In genomic region chr6:136736281-136736960, GRCh38 we compare ENCODE assay signal across 26 cellular contexts. TPM values are rescaled to one million over a fixed set of nuclear protein-coding genes. Genes with fewer than 3 reads are reported as not detected.
DNase-seq lines count a peak whose midpoint lies in the region; ATAC-seq, FAIRE-seq and TF ChIP-seq lines count a peak whose summit lies in the region.
"Had no signal": no experiment of that assay in that cellular context is flagged by ENCODE, and none has a peak within 500 bp of the region (broad histone marks: within the 10 kb centered on the region; RNA-seq: fewer than 3 reads in every experiment).

No MANE protein-coding gene starts in this region.

- TF ChIP-seq CTCF in left ventricle myocardium inferior (IDR thresholded peaks at IDR 0.05; ENCODE audit: borderline replicate concordance) (no peak), right atrium auricular region (IDR thresholded peaks at IDR 0.05) (no peak), endothelial cell of umbilical vein (IDR thresholded peaks at IDR 0.05; ENCODE audit: extremely low read depth in 1 of 2, insufficient read depth in 1 of 2, low read depth in 1 of 2, low read length in 2 of 2) (no peak), tibial artery (IDR thresholded peaks at IDR 0.05) (no peak)

- H3K4ac ChIP-seq in mesendoderm (ENCODE audit: low read depth, low read length), result no peak overlapping the region

- no peaks in the 10 kb centered on the region for H3K36me3 ChIP-seq in left ventricle myocardium inferior
- no peaks in the 10 kb centered on the region for H3K36me3 ChIP-seq in right atrium auricular region
- H3K36me3 ChIP-seq in endothelial cell of umbilical vein (ENCODE audit: control insufficient read depth in 2 of 2, extremely low read depth in 1 of 2, insufficient read depth in 2 of 2, low read length in 2 of 2), result no peaks in the 10 kb centered on the region
- H3K36me3 ChIP-seq in tibial artery, result no peaks in the 10 kb centered on the region
- no peaks in the 10 kb centered on the region for H3K36me3 ChIP-seq in mesendoderm (ENCODE audit: control insufficient read depth, insufficient read depth, low read length)
- H3K36me3 ChIP-seq: neutrophil, suprapubic skin had no signal

- DNase-seq in left ventricle myocardium inferior (no peak), right atrium auricular region (ENCODE audit: low spot score) (no peak), endothelial cell of umbilical vein (ENCODE audit: low read depth, low spot score) (peak; percentile 33), tibial artery (no peak), mesendoderm (no peak), NCI-H2227 treated with DMSO at 0.1 percent for 48 hours (lab: John Stamatoyannopoulos, UW) (no peak), NCI-H1092 treated with DMSO at 0.1 percent for 48 hours (lab: John Stamatoyannopoulos, UW) (no peak)
- DNase-seq: activated CD4-positive, alpha-beta T cell treated with anti-CD3 and anti-CD28 coated beads for 48 hours; activated CD8-positive, alpha-beta memory T cell treated with anti-CD3 and anti-CD28 coated beads, Interleukin-2, amount 10 ng/mL, durations not matched to agents 7 days and 5 days; activated naive CD4-positive, alpha-beta T cell treated with anti-CD3 and anti-CD28 coated beads, Interleukin-2, amount 50 U/mL, for 16 hours; activated T-cell treated with anti-CD3 and anti-CD28 coated beads, Interleukin-2, amount 50 U/mL, for 72 hours; aorta; central memory CD4-positive, alpha-beta T cell; GDM1; GM23248; left cardiac atrium; mesenchymal stem cell; NCI-H1105 treated with DMSO at 0.1 percent for 48 hours; NCI-H2029 treated with DMSO at 0.1 percent for 48 hours; NCI-H82; retina had no signal

- H3K4me3 ChIP-seq in left ventricle myocardium inferior (no peak overlapping the region), right atrium auricular region (no peak overlapping the region), endothelial cell of umbilical vein (replicated peaks in 1 of 3; ENCODE audit: insufficient read depth in 1 of 3, low read depth in 1 of 3, low read length in 3 of 3) (no peak overlapping the region), tibial artery (no peak overlapping the region), mesendoderm (ENCODE audit: low read length) (no peak overlapping the region)
- H3K4me3 ChIP-seq: GM23248, suprapubic skin had no signal

- TF ChIP-seq POLR2A in endothelial cell of umbilical vein (IDR thresholded peaks at IDR 0.05; ENCODE audit: low read depth, low read length), result no peak

- H2BK5ac ChIP-seq in mesendoderm (ENCODE audit: low read length), result no peak overlapping the region

- WGBS in mesendoderm (ENCODE audit: extremely low coverage, insufficient coverage, low lambda C conversion rate), result no CpG with 5 or more reads among the region's 5 CpGs

- H2AFZ ChIP-seq in endothelial cell of umbilical vein (ENCODE audit: low read depth, low read length), result no peak overlapping the region
- H2AFZ ChIP-seq: GM23248 had no signal

- H2BK120ac ChIP-seq in mesendoderm (ENCODE audit: low read depth, low read length), result no peak overlapping the region

- peak; percentile 73 for ATAC-seq in HG03342 (IDR thresholded peaks at IDR 0.05; ENCODE audit: unreplicated experiment)
- ATAC-seq: activated CD8-positive, alpha-beta memory T cell treated with anti-CD3 and anti-CD28 coated beads, Interleukin-2, amount 10 ng/mL, durations not matched to agents 7 days and 5 days; activated T-cell treated with anti-CD3 and anti-CD28 coated beads, Interleukin-2, amount 50 U/mL, for 72 hours; left cardiac atrium had no signal

- no peak overlapping the region for H3K23ac ChIP-seq in mesendoderm (ENCODE audit: low read length)

- intact Hi-C loops in left ventricle myocardium inferior (cut with micrococcal nuclease), result no loop called here
- intact Hi-C loops in endothelial cell of umbilical vein (cut with micrococcal nuclease), result loop anchor here (2.0 to 5.0 kb wide), 2 partner anchors 20 to 46 kb away; no protein-coding TSS in a partner anchor
- intact Hi-C loops in tibial artery (cut with DNase I; ENCODE audit: low total_unique reads), result loop anchor here (1.0 kb wide), 1 partner anchor 23 kb away; no protein-coding TSS in a partner anchor

- dilution Hi-C loops in endothelial cell of umbilical vein (cut with MboI; ENCODE audit: extremely low pct_ligation_motif_present, low sequenced_read_pairs), result no loop called here

- H4K5ac ChIP-seq in mesendoderm (ENCODE audit: low read length), result no peak overlapping the region

- H3K27ac ChIP-seq in left ventricle myocardium inferior (replicated peaks), result peak overlapping the region; percentile 76
- no peak overlapping the region for H3K27ac ChIP-seq in right atrium auricular region
- H3K27ac ChIP-seq in endothelial cell of umbilical vein (ENCODE audit: insufficient read depth, low read depth, low read length), result no peak overlapping the region
- peak overlapping the region; percentile 55 to 75 for H3K27ac ChIP-seq in tibial artery
- H3K27ac ChIP-seq in mesendoderm (ENCODE audit: low read depth, low read length), result no peak overlapping the region
- H3K27ac ChIP-seq: GM23248, neutrophil, suprapubic skin had no signal

- POLR2A ChIA-PET in endothelial cell of umbilical vein (lab: Charles Lee), result interaction anchor here (0.6 kb wide), 1 partner anchor 41 kb away, joined by 4 read pairs; no protein-coding TSS in a partner anchor

- H4K8ac ChIP-seq in mesendoderm (ENCODE audit: low read depth, low read length), result no peak overlapping the region

- H3K9me1 ChIP-seq in endothelial cell of umbilical vein (replicated peaks; ENCODE audit: control insufficient read depth, extremely low read depth, insufficient read depth, low read length), result no peaks in the 10 kb centered on the region

- H3K9ac ChIP-seq in endothelial cell of umbilical vein (replicated peaks; ENCODE audit: extremely low read depth, insufficient read depth, low read length) (no peak overlapping the region), mesendoderm (ENCODE audit: low read length) (no peak overlapping the region)
- H3K9ac ChIP-seq: GM23248 had no signal

- H3K79me1 ChIP-seq in mesendoderm (ENCODE audit: low read length), result no peaks in the 10 kb centered on the region

- no peak overlapping the region for H2AK5ac ChIP-seq in mesendoderm (ENCODE audit: low read length)

- H4K20me1 ChIP-seq in endothelial cell of umbilical vein (replicated peaks; ENCODE audit: control insufficient read depth, extremely low read depth, insufficient read depth, low read length), result no peaks in the 10 kb centered on the region

- H2BK15ac ChIP-seq in mesendoderm (replicated peaks; ENCODE audit: low read depth), result no peak overlapping the region

- no peak overlapping the region for H3K18ac ChIP-seq in mesendoderm (ENCODE audit: low read length)

- H3K4me2 ChIP-seq in endothelial cell of umbilical vein (ENCODE audit: insufficient read depth, low read length) (no peak overlapping the region), mesendoderm (ENCODE audit: low read length) (no peak overlapping the region)

- no peaks in the 10 kb centered on the region for H3K9me3 ChIP-seq in left ventricle myocardium inferior (replicated peaks)
- H3K9me3 ChIP-seq in right atrium auricular region, result no peaks in the 10 kb centered on the region
- no peaks in the 10 kb centered on the region for H3K9me3 ChIP-seq in endothelial cell of umbilical vein (replicated peaks; ENCODE audit: control insufficient read depth, insufficient read depth, low read length)
- no peaks in the 10 kb centered on the region for H3K9me3 ChIP-seq in tibial artery
- H3K9me3 ChIP-seq: neutrophil, suprapubic skin had no signal

- H3K56ac ChIP-seq in mesendoderm (ENCODE audit: low read length), result no peak overlapping the region

- H3K4me1 ChIP-seq in left ventricle myocardium inferior (peaks cover 64% of the 10 kb centered on the region), right atrium auricular region (peaks cover 0 to 17% of the 10 kb centered on the region in 2 donors), endothelial cell of umbilical vein (ENCODE audit: control insufficient read depth, extremely low read depth, insufficient read depth, low read length) (peaks cover 4% of the 10 kb centered on the region), tibial artery (peaks cover 0 to 71% (median 36%) of the 10 kb centered on the region in 4 donors), mesendoderm (ENCODE audit: control insufficient read depth, low read depth, low read length) (no peaks in the 10 kb centered on the region)

- BruUV-seq in endothelial cell of umbilical vein (replicated peaks; lab: Mats Ljungman, UMichigan), result no TSS peak

- H3K27me3 ChIP-seq in left ventricle myocardium inferior (ENCODE audit: low read depth) (no peaks in the 10 kb centered on the region), right atrium auricular region (no peaks in the 10 kb centered on the region), endothelial cell of umbilical vein (ENCODE audit: control insufficient read depth in 2 of 2, insufficient read depth in 2 of 2, low read length in 2 of 2) (no peaks in the 10 kb centered on the region), tibial artery (no peaks in the 10 kb centered on the region), mesendoderm (ENCODE audit: insufficient read depth, low read length, poor library complexity) (no peaks in the 10 kb centered on the region)
- H3K27me3 ChIP-seq: neutrophil, suprapubic skin had no signal

- FAIRE-seq in endothelial cell of umbilical vein (lab: Jason Lieb, UNC), result peak; percentile 46
- FAIRE-seq: A204.1, urothelium cell line had no signal

- CTCF ChIA-PET in endothelial cell of umbilical vein (lab: Charles Lee), result interaction anchor here (1.2 to 4.7 kb wide), 4 partner anchors 13 to 56 kb away, joined by 3 to 18 read pairs (median 6); partner anchors contain the start of gene MAP3K5

- peaks cover 2% of the 10 kb centered on the region for H3K79me2 ChIP-seq in endothelial cell of umbilical vein (ENCODE audit: control insufficient read depth, insufficient read depth, low read length)
- no peaks in the 10 kb centered on the region for H3K79me2 ChIP-seq in mesendoderm (ENCODE audit: control insufficient read depth, insufficient read depth, low read length)

TF ChIP-seq in endothelial cell of umbilical vein, 7 proteins besides CTCF, POLR2A, EP300 and RAD21 (continues in another document):
- TF ChIP-seq JUN (IDR thresholded peaks at IDR 0.05; ENCODE audit: borderline replicate concordance, insufficient read depth, insufficient read length, low read depth), result no peak
- no peak for TF ChIP-seq POLR2AphosphoS5 (IDR thresholded peaks at IDR 0.05; ENCODE audit: insufficient read depth, low read depth, low read length)

RNA-seq across cellular contexts. Expression of gene MAP3K5, which starts 55.9 kb away (rescaled TPM):
- total RNA-seq in left ventricle myocardium inferior, result 44.1 TPM
- 10 to 100 TPM in 1 of 2 donors, 1 to 10 TPM in 1; 6.7 to 11.9 TPM for total RNA-seq in right atrium auricular region
- total RNA-seq in endothelial cell of umbilical vein, result 5.0 and 7.0 TPM in 2 replicates
- polyA plus RNA-seq in endothelial cell of umbilical vein, result 1.3 and 1.5 TPM in 2 replicates
- polyA plus RNA-seq in endothelial cell of umbilical vein (2011; cell fraction: cytosol; rRNA removed), result 1.9 and 2.1 TPM in 2 replicates
- 3.1 and 3.9 TPM in 2 replicates for polyA plus RNA-seq in endothelial cell of umbilical vein (2011; cell fraction: nucleus; rRNA removed)
- polyA plus RNA-seq in endothelial cell of umbilical vein (2012), result 5.0 and 8.0 TPM in 2 replicates
- polyA minus RNA-seq in endothelial cell of umbilical vein, result 3.8 and 10.2 TPM in 2 replicates
- 5.3 TPM for polyA minus RNA-seq in endothelial cell of umbilical vein (2011; cell fraction: cytosol; rRNA and poly(A)+ RNA removed)
- polyA minus RNA-seq in endothelial cell of umbilical vein (2011; cell fraction: nucleus; rRNA and poly(A)+ RNA removed), result 6.1 and 8.5 TPM in 2 replicates
- polyA plus RNA-seq in mesendoderm (2013, experiment 1 of 2), result 0.86 TPM
- 0.84 TPM for polyA plus RNA-seq in mesendoderm (2013, experiment 2 of 2)

Comparison
In these comparisons a context has a peak if more than half of its experiments do, and no peak if none do; other contexts are left out.
1. H3K27ac ChIP-seq: peak in left ventricle myocardium inferior (single experiment) and tibial artery (2 of 2); none in right atrium auricular region (0 of 2), endothelial cell of umbilical vein (single experiment) and mesendoderm (single experiment).